In genomic region chr11:57761301-57762234, GRCh38 we compare ENCODE assay signal across 1 cellular context.
A peak's percentile ranks its signal among the peaks of the same experiment; 100 is the strongest.
TF ChIP-seq lines count a peak whose summit lies in the region.

Gene CTNND1, plus strand, starts transcription at chr11:57761802. Its CDS starts 29,677 bp downstream, at chr11:57791479.

TF ChIP-seq in HepG2, 621 proteins besides CTCF, POLR2A, EP300 and RAD21 (continued from another document and continues in another):
- TF ChIP-seq NFAT5 (CRISPR knock-in tag; IDR thresholded peaks at IDR 0.05) (no peak), SNAPC4 (CRISPR knock-in tag; IDR thresholded peaks at IDR 0.05) (no peak), RARG (CRISPR knock-in tag; IDR thresholded peaks at IDR 0.05; ENCODE audit: low read depth) (no peak), U2AF1 (optimal IDR thresholded peaks at IDR 0.05; ENCODE audit: low read depth, low read length) (no peak), PRDM15 (CRISPR knock-in tag; IDR thresholded peaks at IDR 0.05) (peak; percentile 56; the same call in 1 of the 2 replicates), LCORL (IDR thresholded peaks at IDR 0.05) (0 out of 2 replicates have a peak, but pooled peaks have one; percentile 52), LCORL (CRISPR knock-in tag; IDR thresholded peaks at IDR 0.05) (peak; percentile 48; the same call in 1 of the 2 replicates), KLF16 (CRISPR knock-in tag; IDR thresholded peaks at IDR 0.05) (peak in 1 of 2 experiments; percentile 68; a peak in 1 of 4 replicates), ATF7 (IDR thresholded peaks at IDR 0.05) (peak; percentile 54), ATF7 (CRISPR knock-in tag; IDR thresholded peaks at IDR 0.05) (peak; percentile 81; the same call in 1 of the 2 replicates), SMARCC2 (IDR thresholded peaks at IDR 0.05) (no peak), ZNF382 (CRISPR knock-in tag; IDR thresholded peaks at IDR 0.05; ENCODE audit: borderline replicate concordance) (no peak), HOXA9 (CRISPR knock-in tag; IDR thresholded peaks at IDR 0.05; ENCODE audit: borderline replicate concordance) (no peak), HMGXB4 (CRISPR knock-in tag; IDR thresholded peaks at IDR 0.05; ENCODE audit: borderline replicate concordance in 1 of 2, low read depth in 1 of 2) (peak; percentile 53 to 58; a peak in 3 of 4 replicates), GTF3A (CRISPR knock-in tag; conservative IDR thresholded peaks at IDR 0.05) (no peak), JUND (CRISPR knock-in tag; IDR thresholded peaks at IDR 0.05) (no peak), TEF (CRISPR knock-in tag; IDR thresholded peaks at IDR 0.05) (no peak), ZNF775 (CRISPR knock-in tag; IDR thresholded peaks at IDR 0.05; ENCODE audit: borderline replicate concordance) (0 out of 2 replicates have a peak, but pooled peaks have one; percentile 38), FOXM1 (CRISPR knock-in tag; IDR thresholded peaks at IDR 0.05) (no peak), ZFP91 (CRISPR knock-in tag; IDR thresholded peaks at IDR 0.05; ENCODE audit: borderline replicate concordance) (no peak), ZNF773 (CRISPR knock-in tag; IDR thresholded peaks at IDR 0.05; ENCODE audit: borderline replicate concordance) (no peak), MED8 (CRISPR knock-in tag; IDR thresholded peaks at IDR 0.05; ENCODE audit: insufficient replicate concordance) (no peak), ZNF326 (CRISPR knock-in tag; IDR thresholded peaks at IDR 0.05; ENCODE audit: borderline replicate concordance) (no peak), ZNF564 (CRISPR knock-in tag; IDR thresholded peaks at IDR 0.05) (no peak), TFDP1 (CRISPR knock-in tag; IDR thresholded peaks at IDR 0.05; ENCODE audit: borderline replicate concordance) (peak; percentile 48; the same call in 1 of the 2 replicates), FOXJ3 (CRISPR knock-in tag; IDR thresholded peaks at IDR 0.05; ENCODE audit: borderline replicate concordance) (no peak), KAT8 (CRISPR knock-in tag; IDR thresholded peaks at IDR 0.05) (peak; percentile 85), RFXANK (CRISPR knock-in tag; IDR thresholded peaks at IDR 0.05) (0 out of 2 replicates have a peak, but pooled peaks have one; percentile 50), HOXA7 (CRISPR knock-in tag; IDR thresholded peaks at IDR 0.05) (no peak), CBX2 (IDR thresholded peaks at IDR 0.05; ENCODE audit: low read depth, low read length) (no peak), CBX2 (CRISPR knock-in tag; IDR thresholded peaks at IDR 0.05; ENCODE audit: low read depth) (no peak), ZSCAN20 (CRISPR knock-in tag; IDR thresholded peaks at IDR 0.05; ENCODE audit: borderline replicate concordance) (no peak), HDAC2 (CRISPR knock-in tag; IDR thresholded peaks at IDR 0.05) (peak; percentile 49; the same call in 1 of the 2 replicates), SAP130 (CRISPR knock-in tag; IDR thresholded peaks at IDR 0.05; ENCODE audit: low read depth) (peak; percentile 93), ZMAT3 (CRISPR knock-in tag; conservative IDR thresholded peaks at IDR 0.05) (no peak), PAWR (CRISPR knock-in tag; IDR thresholded peaks at IDR 0.05; ENCODE audit: borderline replicate concordance) (no peak), ARNTL (CRISPR knock-in tag; IDR thresholded peaks at IDR 0.05) (no peak), ZBTB38 (CRISPR knock-in tag; IDR thresholded peaks at IDR 0.05) (no peak), ZMYM4 (CRISPR knock-in tag; IDR thresholded peaks at IDR 0.05) (peak; percentile 50; the same call in 1 of the 2 replicates), ZNF431 (CRISPR knock-in tag; IDR thresholded peaks at IDR 0.05; ENCODE audit: borderline replicate concordance, low read depth) (no peak), GATAD2A (CRISPR knock-in tag; IDR thresholded peaks at IDR 0.05) (peak; percentile 75), GATAD1 (CRISPR knock-in tag; IDR thresholded peaks at IDR 0.05) (peak; percentile 79), TARDBP (CRISPR knock-in tag; IDR thresholded peaks at IDR 0.05) (peak; percentile 59; the same call in 1 of the 2 replicates), RAD51 (IDR thresholded peaks at IDR 0.05; ENCODE audit: borderline replicate concordance) (no peak), ZNF549 (CRISPR knock-in tag; IDR thresholded peaks at IDR 0.05) (no peak), STAG1 (CRISPR knock-in tag; IDR thresholded peaks at IDR 0.05) (no peak; the same call in 1 of the 2 replicates), SIN3B (IDR thresholded peaks at IDR 0.05; ENCODE audit: low read length) (no peak), ZNF501 (CRISPR knock-in tag; IDR thresholded peaks at IDR 0.05) (no peak), MIER3 (CRISPR knock-in tag; IDR thresholded peaks at IDR 0.05; ENCODE audit: borderline replicate concordance) (peak; percentile 28; the same call in 1 of the 2 replicates), ZNF350 (CRISPR knock-in tag; IDR thresholded peaks at IDR 0.05; ENCODE audit: borderline replicate concordance, low read depth) (0 out of 2 replicates have a peak, but pooled peaks have one; percentile 24)
